In the genomic region with DNA sequence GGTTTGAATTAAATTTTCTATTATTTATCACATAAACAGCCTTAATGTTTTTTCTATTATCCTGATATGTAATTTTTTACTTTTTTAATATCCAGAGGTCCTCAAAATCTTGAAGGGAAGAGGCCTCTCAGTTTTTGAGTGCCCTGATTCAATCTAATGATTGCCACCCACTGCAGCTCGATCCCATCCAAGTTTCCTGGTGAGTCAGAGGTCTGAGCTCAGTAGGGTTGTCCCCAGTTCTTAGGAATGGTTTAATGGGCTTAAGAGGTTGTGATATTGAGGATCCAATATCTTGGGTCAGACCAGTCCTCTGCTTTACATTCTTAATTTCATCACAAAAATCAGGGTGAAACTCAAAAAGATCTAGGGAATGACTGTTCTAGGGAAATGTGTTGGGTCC, we compare ENCODE assay signal across 16 cellular contexts.
"Had no signal": no experiment of that assay in that cellular context is flagged by ENCODE, and none has a peak within 500 bp of the region (broad histone marks: within the 10 kb centered on the region; RNA-seq: fewer than 3 reads in every experiment).

No MANE protein-coding gene starts in this region.

- H3K4me3 ChIP-seq: esophagus squamous epithelium, hepatocyte, suprapubic skin, thyroid gland, uterus had no signal

- H3K9me3 ChIP-seq: esophagus squamous epithelium, suprapubic skin, thyroid gland, uterus had no signal

- H3K27me3 ChIP-seq: esophagus squamous epithelium, hepatocyte, suprapubic skin, thyroid gland, uterus had no signal

- H3K4me2 ChIP-seq: hepatocyte had no signal

- ATAC-seq: foreskin keratinocyte; naive thymus-derived CD8-positive, alpha-beta T cell; right cardiac atrium had no signal

- H3K36me3 ChIP-seq: esophagus squamous epithelium, suprapubic skin, thyroid gland, uterus had no signal

- H3K4me1 ChIP-seq: foreskin keratinocyte, uterus had no signal

- H3K27ac ChIP-seq: epithelial cell of prostate, esophagus squamous epithelium, foreskin keratinocyte, hepatocyte, suprapubic skin, thyroid gland, uterus had no signal

- FAIRE-seq: endometrium, small intestine had no signal

- H3K79me2 ChIP-seq: hepatocyte had no signal

- DNase-seq: effector memory CD4-positive, alpha-beta T cell; esophagus squamous epithelium; foreskin keratinocyte; head of caudate nucleus; naive thymus-derived CD8-positive, alpha-beta T cell; posterior cingulate gyrus; right cardiac atrium; small intestine; stimulated activated CD4-positive, alpha-beta T cell treated with anti-CD3 and anti-CD28 coated beads, Interleukin-12 subunit alpha, Interleukin-12 subunit beta, amount 100 ng/mL, for 4 hours; stimulated activated naive CD4-positive, alpha-beta T cell treated with Interleukin-2 at 50 U/mL for 16 hours; thyroid gland; uterus had no signal

- H2AFZ ChIP-seq: hepatocyte had no signal
